21 cellular contexts compared by ENCODE assay signal in genomic region chr2:180564051-180564450, GRCh38.
"Had no signal": no experiment of that assay in that cellular context is flagged by ENCODE, and none has a peak within 500 bp of the region (broad histone marks: within the 10 kb centered on the region; RNA-seq: fewer than 3 reads in every experiment).

No MANE protein-coding gene starts in this region.

- H3K4me1 ChIP-seq: heart right ventricle, lower lobe of right lung, pancreas, right lobe of liver, tibial artery had no signal

- FAIRE-seq: colon, islet of Langerhans, pancreas, small intestine had no signal

- H3K27me3 ChIP-seq: dorsolateral prefrontal cortex, heart right ventricle, pancreas, right lobe of liver, stomach, tibial artery had no signal

- H3K9me3 ChIP-seq: heart right ventricle, lower lobe of right lung, pancreas, right lobe of liver, stomach, tibial artery had no signal

- H3K27ac ChIP-seq: dorsolateral prefrontal cortex, heart right ventricle, lower lobe of right lung, pancreas, right lobe of liver, stomach, tibial artery had no signal

- H3K36me3 ChIP-seq: heart right ventricle, lower lobe of right lung, pancreas, right lobe of liver, stomach, tibial artery had no signal

- H3K4me3 ChIP-seq: heart right ventricle, lower lobe of right lung, pancreas, right lobe of liver, stomach, tibial artery had no signal

- DNase-seq: dorsolateral prefrontal cortex; effector CD4-positive, alpha-beta T cell; foreskin melanocyte; glutamatergic neuron; heart right ventricle; hippocampal formation; left ventricle myocardium superior; lower lobe of right lung; natural killer cell; occipital lobe; pancreas; right lobe of liver; small intestine; stimulated activated CD4-positive, alpha-beta T cell treated with anti-CD3 and anti-CD28 coated beads, Interleukin-1b, Interleukin-23, amount 100 ng/mL, for 48 hours; stimulated activated CD4-positive, alpha-beta T cell treated with anti-CD3 and anti-CD28 coated beads, Interleukin-4, amount 100 ng/mL, for 1 hour; stimulated activated CD8-positive, alpha-beta memory T cell treated with anti-CD3 and anti-CD28 coated beads, Interleukin-4, amount 100 ng/mL, for 48 hours; stimulated activated naive CD4-positive, alpha-beta T cell treated with Interleukin-2 at 50 U/mL for 16 hours; stomach; tibial artery had no signal
